ENCODE assay signal across 12 cellular contexts in the genomic region with DNA sequence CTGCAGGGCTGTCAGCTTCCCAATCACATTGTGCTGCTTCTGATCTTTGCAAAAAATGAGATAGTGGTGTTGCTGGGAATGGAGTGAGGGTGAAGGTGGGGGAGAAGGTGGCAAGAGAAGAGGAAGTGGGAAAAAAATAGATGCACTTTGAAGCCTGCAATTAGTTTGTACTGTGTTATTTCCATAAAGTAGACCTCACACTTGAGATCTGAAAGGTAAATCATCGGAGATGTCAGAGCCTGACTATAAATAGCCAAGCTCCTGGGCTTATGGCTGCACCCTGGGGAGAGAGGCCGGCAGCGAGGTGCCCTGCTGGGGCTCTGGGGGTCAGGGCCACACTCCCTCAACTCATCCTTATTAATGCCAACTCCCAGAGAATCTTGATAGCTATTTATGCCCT.
DNase-seq lines count a peak whose midpoint lies in the region; TF ChIP-seq lines count a peak whose summit lies in the region.
"Had no signal": no experiment of that assay in that cellular context is flagged by ENCODE, and none has a peak within 500 bp of the region (broad histone marks: within the 10 kb centered on the region; RNA-seq: fewer than 3 reads in every experiment).

No MANE protein-coding gene starts in this region.

- DNase-seq in NCI-H748 (lab: John Stamatoyannopoulos, UW; ENCODE audit: unreplicated experiment), result peak; percentile 1
- DNase-seq in NCI-H748 treated with DMSO at 0.1 percent for 48 hours (lab: John Stamatoyannopoulos, UW), result no peak
- DNase-seq in NCI-H1417 (lab: John Stamatoyannopoulos, UW), result peak; percentile 34 to 92 (median 78)
- peak; percentile 78 for DNase-seq in NCI-H2227 treated with DMSO at 0.1 percent for 48 hours (lab: John Stamatoyannopoulos, UW)
- no peak for DNase-seq in NCI-H1105 treated with DMSO at 0.1 percent for 48 hours (lab: John Stamatoyannopoulos, UW)
- DNase-seq in Kasumi-1 (lab: John Stamatoyannopoulos, UW), result no peak
- DNase-seq: ACHN; CD4-positive, CD25-positive, alpha-beta regulatory T cell; DMS53; HCEC 1CT had no signal

- no peak for TF ChIP-seq CTCF in neural cell (IDR thresholded peaks at IDR 0.05; ENCODE audit: poor library complexity, severe bottlenecking)

- H3K36me3 ChIP-seq in neural cell (ENCODE audit: insufficient read depth, low read length), result no peaks in the 10 kb centered on the region
- H3K36me3 ChIP-seq: BLaER1 treated with 17β-estradiol and CSF1 and Interleukin-3, amounts not matched to agents 10 nM and 100 nM had no signal

- H3K79me2 ChIP-seq in neural cell (replicated peaks; ENCODE audit: insufficient read depth, low read length), result no peaks in the 10 kb centered on the region

- peak overlapping the region; percentile 24 for H3K27ac ChIP-seq in neural cell (ENCODE audit: low read length)
- H3K27ac ChIP-seq: BLaER1 treated with 17β-estradiol and CSF1 and Interleukin-3, amounts not matched to agents 10 nM and 100 nM had no signal

- TF ChIP-seq EP300 in neural cell (conservative IDR thresholded peaks at IDR 0.05; ENCODE audit: poor library complexity, severe bottlenecking), result no peak

- no peaks in the 10 kb centered on the region for H3K9me3 ChIP-seq in neural cell (ENCODE audit: low read length)
- H3K9me3 ChIP-seq: BLaER1 treated with 17β-estradiol and CSF1 and Interleukin-3, amounts not matched to agents 10 nM and 100 nM had no signal

- H3K9ac ChIP-seq in neural cell (ENCODE audit: low read length), result no peak overlapping the region
- H3K9ac ChIP-seq: BLaER1 treated with 17β-estradiol and CSF1 and Interleukin-3, amounts not matched to agents 10 nM and 100 nM had no signal

- H4K20me1 ChIP-seq in neural cell (ENCODE audit: insufficient read depth), result no peaks in the 10 kb centered on the region
- H4K20me1 ChIP-seq: BLaER1 treated with 17β-estradiol and CSF1 and Interleukin-3, amounts not matched to agents 10 nM and 100 nM had no signal

- no peak overlapping the region for H2AFZ ChIP-seq in neural cell (ENCODE audit: low read depth, low read length)

- H3K9me2 ChIP-seq in neural cell (ENCODE audit: insufficient read depth, low read length), result no peaks in the 10 kb centered on the region

- H3K4me2 ChIP-seq in neural cell (ENCODE audit: low read length), result no peak overlapping the region
- H3K4me2 ChIP-seq: BLaER1 treated with 17β-estradiol and CSF1 and Interleukin-3, amounts not matched to agents 10 nM and 100 nM had no signal

- peak overlapping the region; percentile 5 for H3K4me3 ChIP-seq in neural cell (ENCODE audit: low read length)
- H3K4me3 ChIP-seq: BLaER1 treated with 17β-estradiol and CSF1 and Interleukin-3, amounts not matched to agents 10 nM and 100 nM had no signal

- H3F3A ChIP-seq in neural cell (ENCODE audit: insufficient read depth, low read length, poor library complexity, severe bottlenecking), result no peaks in the 10 kb centered on the region

- peaks cover 7% of the 10 kb centered on the region for H3K27me3 ChIP-seq in neural cell (ENCODE audit: insufficient read depth, low read depth, low read length)

- no peak for TF ChIP-seq RAD21 in neural cell (conservative IDR thresholded peaks at IDR 0.05)

TF ChIP-seq in neural cell, 6 proteins besides CTCF, POLR2A, EP300 and RAD21:
- TF ChIP-seq POLR2AphosphoS5 (IDR thresholded peaks at IDR 0.05) (no peak), MXI1 (conservative IDR thresholded peaks at IDR 0.05; ENCODE audit: poor library complexity, severe bottlenecking) (no peak), SMC3 (conservative IDR thresholded peaks at IDR 0.05; ENCODE audit: poor library complexity) (no peak), TAF1 (IDR thresholded peaks at IDR 0.05; ENCODE audit: low read depth) (no peak), EZH2 (IDR thresholded peaks at IDR 0.05; ENCODE audit: borderline replicate concordance, insufficient read depth, low read length, poor library complexity, severe bottlenecking) (no peak)
- TF ChIP-seq, protein P1, sequence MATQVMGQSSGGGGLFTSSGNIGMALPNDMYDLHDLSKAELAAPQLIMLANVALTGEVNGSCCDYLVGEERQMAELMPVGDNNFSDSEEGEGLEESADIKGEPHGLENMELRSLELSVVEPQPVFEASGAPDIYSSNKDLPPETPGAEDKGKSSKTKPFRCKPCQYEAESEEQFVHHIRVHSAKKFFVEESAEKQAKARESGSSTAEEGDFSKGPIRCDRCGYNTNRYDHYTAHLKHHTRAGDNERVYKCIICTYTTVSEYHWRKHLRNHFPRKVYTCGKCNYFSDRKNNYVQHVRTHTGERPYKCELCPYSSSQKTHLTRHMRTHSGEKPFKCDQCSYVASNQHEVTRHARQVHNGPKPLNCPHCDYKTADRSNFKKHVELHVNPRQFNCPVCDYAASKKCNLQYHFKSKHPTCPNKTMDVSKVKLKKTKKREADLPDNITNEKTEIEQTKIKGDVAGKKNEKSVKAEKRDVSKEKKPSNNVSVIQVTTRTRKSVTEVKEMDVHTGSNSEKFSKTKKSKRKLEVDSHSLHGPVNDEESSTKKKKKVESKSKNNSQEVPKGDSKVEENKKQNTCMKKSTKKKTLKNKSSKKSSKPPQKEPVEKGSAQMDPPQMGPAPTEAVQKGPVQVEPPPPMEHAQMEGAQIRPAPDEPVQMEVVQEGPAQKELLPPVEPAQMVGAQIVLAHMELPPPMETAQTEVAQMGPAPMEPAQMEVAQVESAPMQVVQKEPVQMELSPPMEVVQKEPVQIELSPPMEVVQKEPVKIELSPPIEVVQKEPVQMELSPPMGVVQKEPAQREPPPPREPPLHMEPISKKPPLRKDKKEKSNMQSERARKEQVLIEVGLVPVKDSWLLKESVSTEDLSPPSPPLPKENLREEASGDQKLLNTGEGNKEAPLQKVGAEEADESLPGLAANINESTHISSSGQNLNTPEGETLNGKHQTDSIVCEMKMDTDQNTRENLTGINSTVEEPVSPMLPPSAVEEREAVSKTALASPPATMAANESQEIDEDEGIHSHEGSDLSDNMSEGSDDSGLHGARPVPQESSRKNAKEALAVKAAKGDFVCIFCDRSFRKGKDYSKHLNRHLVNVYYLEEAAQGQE (IDR thresholded peaks at IDR 0.05; ENCODE audit: borderline replicate concordance), result no peak

Comparison
In these comparisons a context has a peak if more than half of its experiments do, and no peak if none do; other contexts are left out.
1. DNase-seq: peak in NCI-H748 (single experiment), NCI-H1417 (3 of 3) and NCI-H2227 treated with DMSO at 0.1 percent for 48 hours (single experiment); none in NCI-H748 treated with DMSO at 0.1 percent for 48 hours (single experiment), NCI-H1105 treated with DMSO at 0.1 percent for 48 hours (single experiment) and Kasumi-1 (0 of 2).